32 cellular contexts compared by ENCODE assay signal in the genomic region with DNA sequence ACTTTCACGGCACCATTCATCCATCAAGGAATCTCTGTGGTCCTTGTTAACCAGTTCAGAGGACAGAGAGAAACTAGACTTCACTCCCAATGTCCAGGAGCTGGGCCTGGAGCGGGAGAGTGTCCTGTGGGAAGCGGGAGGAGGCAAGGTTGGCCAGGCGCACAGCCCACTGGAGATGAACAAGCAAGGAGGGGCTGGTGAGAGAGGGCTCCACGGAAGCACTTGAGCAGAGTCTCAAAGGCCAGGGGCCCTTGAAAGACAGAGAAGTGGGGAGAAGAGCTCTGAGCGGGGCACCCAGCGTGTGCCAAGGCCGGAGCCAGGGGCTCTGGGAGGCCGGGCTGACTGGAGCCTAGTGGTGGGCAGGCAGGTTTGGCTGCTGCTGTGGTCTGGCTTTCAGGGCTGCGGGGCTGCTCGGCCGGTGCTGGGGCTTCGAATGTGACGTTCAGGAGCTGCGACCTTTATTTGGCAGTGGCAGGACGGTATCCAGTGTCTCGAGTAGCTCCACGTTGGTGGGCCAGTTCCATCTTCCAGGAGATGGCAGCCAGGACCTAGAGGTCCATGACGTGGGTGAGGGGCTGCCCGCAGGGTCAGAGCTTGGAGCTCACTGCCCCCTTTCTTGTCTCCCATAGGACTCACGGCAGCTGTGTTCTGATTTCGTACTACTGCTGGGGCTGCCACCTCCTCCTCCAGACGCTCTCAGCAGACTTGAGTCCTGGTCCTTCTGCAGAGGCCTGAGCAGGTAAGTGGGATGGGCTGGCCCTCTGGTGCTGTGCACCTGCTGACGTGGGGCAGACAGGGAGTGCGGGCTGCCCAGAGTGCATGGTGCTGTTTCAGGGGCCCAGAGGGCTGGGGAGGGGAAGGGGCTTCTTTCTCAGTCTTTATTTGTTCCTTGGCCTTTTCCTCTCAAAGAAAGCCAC. TPM values are rescaled to one million over a fixed set of nuclear protein-coding genes. Genes with fewer than 3 reads are reported as not detected.
A peak's percentile ranks its signal among the peaks of the same experiment; 100 is the strongest.
DNase-seq lines count a peak whose midpoint lies in the region; ATAC-seq, FAIRE-seq and TF ChIP-seq lines count a peak whose summit lies in the region.
"Had no signal": no experiment of that assay in that cellular context is flagged by ENCODE, and none has a peak within 500 bp of the region (broad histone marks: within the 10 kb centered on the region; RNA-seq: fewer than 3 reads in every experiment).

No MANE protein-coding gene starts in this region.

- H3K27me3 ChIP-seq in HepG2 (ENCODE audit: control insufficient read depth in 1 of 2, insufficient read depth in 2 of 2, low read length in 2 of 2) (no peaks in the 10 kb centered on the region), right lobe of liver (no peaks in the 10 kb centered on the region)
- H3K27me3 ChIP-seq: testis, vagina had no signal

- H3K4me1 ChIP-seq in HepG2 (ENCODE audit: insufficient read depth, low read length) (peaks cover 41% of the 10 kb centered on the region), right lobe of liver (peaks cover 0 to 11% (median 0%) of the 10 kb centered on the region in 4 donors)

- no peak for ATAC-seq in HepG2
- no peak for ATAC-seq in right lobe of liver
- no peak for ATAC-seq in GM18861 (IDR thresholded peaks at IDR 0.05; ENCODE audit: unreplicated experiment)
- ATAC-seq: activated CD4-positive, CD25-positive, alpha-beta regulatory T cell treated with anti-CD3 and anti-CD28 coated beads, Interleukin-2, amount 50 U/mL, for 24 hours; GM12878; PC-3; SK-N-SH treated with all-trans-retinoic acid at 6 μM for 48 hours had no signal

- H3K27me3 Mint-ChIP-seq in brain (peaks cover 3% of the 10 kb centered on the region), nephron progenitor cell (ENCODE audit: low read depth, poor library complexity) (no peaks in the 10 kb centered on the region)
- H3K27me3 Mint-ChIP-seq: CD8-positive, alpha-beta memory T cell had no signal

- TF ChIP-seq CTCF in HepG2 (CRISPR knock-in tag; IDR thresholded peaks at IDR 0.05) (no peak), right lobe of liver (IDR thresholded peaks at IDR 0.05) (no peak), brain (conservative IDR thresholded peaks at IDR 0.05) (no peak), nephron progenitor cell (IDR thresholded peaks at IDR 0.05) (no peak)

- peaks cover 54% of the 10 kb centered on the region for H3K79me2 ChIP-seq in HepG2 (ENCODE audit: insufficient read depth, low read length)

- no peak for TF ChIP-seq EP300 in HepG2 (IDR thresholded peaks at IDR 0.05; ENCODE audit: low read depth in 2 of 2, low read length in 2 of 2)
- TF ChIP-seq EP300 in HepG2 (CRISPR knock-in tag; IDR thresholded peaks at IDR 0.05; ENCODE audit: borderline replicate concordance): no peak

- no peak for TF ChIP-seq POLR2A in HepG2 (IDR thresholded peaks at IDR 0.05; ENCODE audit: insufficient read depth in 1 of 2, low read depth in 2 of 2, low read length in 2 of 2)
- TF ChIP-seq POLR2A in right lobe of liver (IDR thresholded peaks at IDR 0.05): no peak

- no peak overlapping the region for H2AFZ ChIP-seq in HepG2 (ENCODE audit: low read length)

- H3K36me3 Mint-ChIP-seq in brain (peaks cover 36% of the 10 kb centered on the region), nephron progenitor cell (ENCODE audit: low read depth) (peaks cover 24% of the 10 kb centered on the region)
- H3K36me3 Mint-ChIP-seq: naive B cell had no signal

- intact Hi-C loops in HepG2 (cut with micrococcal nuclease; ENCODE audit: unreplicated experiment) (no loop called here), right lobe of liver (cut with DNase I) (no loop called here)

- no TSS peak for BruUV-seq in HepG2 (replicated peaks; lab: Mats Ljungman, UMichigan)

- H3K9me3 Mint-ChIP-seq in brain: no peaks in the 10 kb centered on the region
- no peaks in the 10 kb centered on the region for H3K9me3 Mint-ChIP-seq in nephron progenitor cell
- H3K9me3 Mint-ChIP-seq: CD8-positive, alpha-beta memory T cell; mesothelial cell of epicardium; naive B cell had no signal

- in situ Hi-C loops in HepG2 (cut with HindIII; ENCODE audit: extremely low pct_ligation_motif_present, low pct_unique_long_range_greater_than_20kb): no loop called here

- no peak overlapping the region for H3K27ac ChIP-seq in HepG2 (ENCODE audit: extremely low read length, insufficient read depth, low read length)
- H3K27ac ChIP-seq in right lobe of liver: no peak overlapping the region
- H3K27ac ChIP-seq: epithelial cell of prostate, testis had no signal

- no peak overlapping the region for H3K4me3 Mint-ChIP-seq in brain
- no peak overlapping the region for H3K4me3 Mint-ChIP-seq in nephron progenitor cell
- H3K4me3 Mint-ChIP-seq: CD8-positive, alpha-beta memory T cell; mesothelial cell of epicardium; naive B cell had no signal

- no peak overlapping the region for H3K9ac ChIP-seq in HepG2 (ENCODE audit: insufficient read depth, low read depth, low read length)

- CTCF ChIA-PET in HepG2 (lab: Yijun Ruan, JAX; ENCODE audit: low intra/inter-chr PET ratio, low total read pairs): no interaction called here

- H3K4me3 ChIP-seq in HepG2 (replicated peaks in 1 of 3; ENCODE audit: insufficient read depth in 1 of 3, low read depth in 2 of 3, low read length in 3 of 3): no peak overlapping the region
- H3K4me3 ChIP-seq in right lobe of liver: no peak overlapping the region
- H3K4me3 ChIP-seq: GM12878, skin epidermis, testis, vagina had no signal

- POLR2A ChIA-PET in HepG2 (lab: Yijun Ruan, JAX): no interaction called here

- H3K4me1 Mint-ChIP-seq in brain (peaks cover 87% of the 10 kb centered on the region), nephron progenitor cell (peaks cover 57% of the 10 kb centered on the region)

- no peaks in the 10 kb centered on the region for H3K9me3 ChIP-seq in HepG2 (ENCODE audit: low read length)
- H3K9me3 ChIP-seq in right lobe of liver: no peaks in the 10 kb centered on the region
- H3K9me3 ChIP-seq: testis, vagina had no signal

- H3K27ac Mint-ChIP-seq in brain (peak overlapping the region; percentile 58 to 98 (median 79)), nephron progenitor cell (peak overlapping the region; percentile 87)
- H3K27ac Mint-ChIP-seq: mesothelial cell of epicardium had no signal

- DNase-seq in HepG2 (ENCODE audit: low spot score) (no peak), right lobe of liver (no peak), nephron progenitor cell (no peak), iPS-NIHi11 (ENCODE audit: low spot score) (no peak), cortex of kidney (lab: John Stamatoyannopoulos, UW) (no peak)
- no peak for DNase-seq in activated CD4-positive, alpha-beta T cell treated with anti-CD3 and anti-CD28 coated beads, Interleukin-2, amount 50 U/mL, for 1 hour
- DNase-seq: activated CD4-positive, alpha-beta T cell treated with anti-CD3 and anti-CD28 coated beads, Interleukin-2, amount 50 U/mL, for 48 hours; activated naive CD4-positive, alpha-beta T cell treated with Interleukin-2 at 50 U/mL for 16 hours; CD8-positive, alpha-beta memory T cell; effector CD4-positive, alpha-beta T cell; MV-4-11; naive B cell; NCI-H1436 treated with DMSO at 0.1 percent for 48 hours; NCI-H2081 treated with DMSO at 0.1 percent for 48 hours; NCI-H2227 treated with DMSO at 0.1 percent for 48 hours; NCI-H526; NK-92 treated with Interleukin-12 subunit alpha and Interleukin-12 subunit beta, amount 100 ng/mL, for 24 hours; PC-3; stimulated activated naive CD4-positive, alpha-beta T cell; T-helper 2 cell; testis had no signal

- 94% methylated on average over 12 of the region's 25 CpGs for WGBS in HepG2 (ENCODE audit: low lambda C conversion rate)
- 94% methylated on average over 4 of the region's 25 CpGs for WGBS in right lobe of liver (ENCODE audit: insufficient coverage, low coverage, low lambda C conversion rate, missing lambda C conversion rate)

- H3K36me3 ChIP-seq in HepG2 (replicated peaks in 1 of 2; ENCODE audit: control insufficient read depth in 1 of 2, insufficient read depth in 2 of 2, low read length in 2 of 2) (peaks cover 43 to 67% of the 10 kb centered on the region in 2 experiments), right lobe of liver (peaks cover 0 to 4% (median 0%) of the 10 kb centered on the region in 4 donors)

- FAIRE-seq in HepG2 (lab: Jason Lieb, UNC): no peak
- FAIRE-seq: GM12878, H54, islet of Langerhans had no signal

- peaks cover 71% of the 10 kb centered on the region for H4K20me1 ChIP-seq in HepG2 (ENCODE audit: insufficient read depth, low read length)

- no peak for TF ChIP-seq RAD21 in HepG2 (CRISPR knock-in tag; IDR thresholded peaks at IDR 0.05)

- H3K4me2 ChIP-seq in HepG2 (ENCODE audit: low read depth, low read length): no peak overlapping the region

RNA-seq across cellular contexts. Expression of a gene that starts 49.8 kb away (rescaled TPM):
- total RNA-seq in HepG2 (2016; rRNA removed; fragmentation: Illumina TruSeq; extraction: Trizol) (5.3 and 11.0 TPM in 2 replicates), right lobe of liver (10 to 100 TPM in 5 of 6 experiments, 1 to 10 TPM in 1; 9.9 to 22.8 (median 12.3) TPM)
- total RNA-seq in HepG2 (2016; cell fraction: cytosol; rRNA removed; fragmentation: Illumina TruSeq; extraction: Trizol; ENCODE audit: low read depth): 2.3 and 2.6 TPM in 2 replicates
- 5.2 and 10.5 TPM in 2 replicates for total RNA-seq in HepG2 (2016; cell fraction: insoluble cytoplasmic fraction; rRNA removed; fragmentation: Illumina TruSeq; extraction: Trizol)
- 7.0 and 7.7 TPM in 2 replicates for total RNA-seq in HepG2 (2016; cell fraction: membrane; rRNA removed; fragmentation: Illumina TruSeq; extraction: Trizol)
- total RNA-seq in HepG2 (2016; cell fraction: nucleus; rRNA removed; fragmentation: Illumina TruSeq; extraction: Trizol): 9.9 and 13.1 TPM in 2 replicates
- polyA plus RNA-seq in HepG2 (2011; rRNA removed) (8.8 and 10.2 TPM in 2 replicates), brain (ENCODE audit: insufficient read depth, low read depth, low replicate concordance) (90.5 TPM)
- polyA plus RNA-seq in HepG2 (2011; cell fraction: cytosol; rRNA removed): 7.4 TPM in 2 replicates
- polyA plus RNA-seq in HepG2 (2011; cell fraction: nucleus; rRNA removed): 42.1 and 46.0 TPM in 2 replicates
- polyA plus RNA-seq in HepG2 (2012): 22.4 and 32.5 TPM in 2 replicates
- polyA plus RNA-seq in HepG2 (2016; cell fraction: cytosol; fragmentation: Illumina TruSeq; extraction: Trizol; ENCODE audit: low read depth): 0.69 and 1.1 TPM in 2 replicates
- 16.0 and 20.6 TPM in 2 replicates for polyA plus RNA-seq in HepG2 (2016; cell fraction: insoluble cytoplasmic fraction; fragmentation: Illumina TruSeq; extraction: Trizol; ENCODE audit: low read depth)
- 2.4 and 3.8 TPM in 2 replicates for polyA plus RNA-seq in HepG2 (2016; cell fraction: membrane; fragmentation: Illumina TruSeq; extraction: Trizol; ENCODE audit: low read depth)
- 25.8 and 26.9 TPM in 2 replicates for polyA plus RNA-seq in HepG2 (2016; cell fraction: nucleus; fragmentation: Illumina TruSeq; extraction: Trizol; ENCODE audit: insufficient read depth, low read depth)
- polyA minus RNA-seq in HepG2 (2011; rRNA and poly(A)+ RNA removed; ENCODE audit: low replicate concordance): 7.8 and 28.6 TPM in 2 replicates
- polyA minus RNA-seq in HepG2 (2011; cell fraction: cytosol; rRNA and poly(A)+ RNA removed): 19.5 and 20.1 TPM in 2 replicates
- 27.4 and 29.2 TPM in 2 replicates for polyA minus RNA-seq in HepG2 (2011; cell fraction: nucleus; rRNA and poly(A)+ RNA removed)
